In the genomic region with DNA sequence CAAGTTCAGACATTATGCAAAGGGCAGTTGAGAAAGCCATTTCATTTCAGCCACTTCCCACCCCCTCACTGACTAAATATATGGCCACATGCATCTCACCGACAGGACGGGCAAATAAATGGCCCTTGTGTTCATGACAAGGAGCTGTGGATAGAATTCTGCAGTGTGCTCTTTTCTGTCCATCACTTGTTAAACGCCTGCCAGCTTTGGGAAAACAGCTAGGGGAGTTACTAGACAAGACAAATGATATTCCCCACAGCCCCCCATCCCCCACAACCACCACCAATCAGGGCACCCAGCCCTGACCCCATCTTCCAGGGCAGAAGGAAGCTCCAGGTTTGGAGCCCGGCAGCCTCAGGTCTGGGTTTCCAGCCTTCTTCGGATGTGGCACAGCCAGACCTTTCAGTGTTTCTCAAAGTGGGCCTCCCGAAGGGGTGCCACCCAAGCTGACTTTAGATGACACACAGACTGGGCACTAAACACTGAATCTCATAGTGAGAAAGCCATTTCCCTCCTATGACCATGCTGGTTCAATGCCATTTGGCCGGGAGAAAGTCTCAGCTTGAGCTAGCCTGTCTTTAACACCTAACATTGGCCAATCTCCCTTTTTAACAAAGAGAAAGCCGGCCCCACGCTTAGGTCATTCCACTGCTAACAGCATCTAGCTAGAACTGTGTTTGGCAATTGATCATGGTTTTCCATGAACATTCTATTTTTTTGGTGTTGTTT, we compare ENCODE assay signal across 16 cellular contexts. TPM values are rescaled to one million over a fixed set of nuclear protein-coding genes. Genes with fewer than 3 reads are reported as not detected.
A peak's percentile ranks its signal among the peaks of the same experiment; 100 is the strongest.
DNase-seq lines count a peak whose midpoint lies in the region; ATAC-seq and TF ChIP-seq lines count a peak whose summit lies in the region.
"Had no signal": no experiment of that assay in that cellular context is flagged by ENCODE, and none has a peak within 500 bp of the region (broad histone marks: within the 10 kb centered on the region; RNA-seq: fewer than 3 reads in every experiment).

No MANE protein-coding gene starts in this region.

- H3K9me3 ChIP-seq in IMR-90 (ENCODE audit: control insufficient read depth, insufficient read depth, low read length) = no peaks in the 10 kb centered on the region
- no peaks in the 10 kb centered on the region for H3K9me3 ChIP-seq in left lung
- no peaks in the 10 kb centered on the region for H3K9me3 ChIP-seq in neural progenitor cell (ENCODE audit: low read depth)

- dilution Hi-C loops in IMR-90 (cut with HindIII; ENCODE audit: low sequenced_read_pairs, unreplicated experiment) = no loop called here

- H3K14ac ChIP-seq in IMR-90 (replicated peaks; ENCODE audit: low read depth, low read length) = peak overlapping the region; percentile 76

- H4K8ac ChIP-seq in IMR-90 (ENCODE audit: low read depth in 2 of 2, low read length in 2 of 2) = peak overlapping the region; percentile 38 to 79

- ATAC-seq in IMR-90 (ENCODE audit: low read depth) (no peak; the same call in 1 of the 2 replicates), left lung (peak; percentile 43), HG03342 (IDR thresholded peaks at IDR 0.05; ENCODE audit: unreplicated experiment) (no peak)
- ATAC-seq: left colon had no signal

- CTCF ChIA-PET in IMR-90 (lab: Yijun Ruan, JAX) = interaction anchor here (0.9 to 1.3 kb wide), 2 partner anchors 54 to 78 kb away, joined by 3 to 4 read pairs; no protein-coding TSS in a partner anchor

- H3K9me1 ChIP-seq in IMR-90 (ENCODE audit: insufficient read depth, low read length) = peaks cover 7% of the 10 kb centered on the region

- TF ChIP-seq CTCF in IMR-90 (conservative IDR thresholded peaks at IDR 0.05; ENCODE audit: low read depth, low read length) (no peak), left lung (IDR thresholded peaks at IDR 0.05) (no peak), neural progenitor cell (IDR thresholded peaks at IDR 0.05) (no peak)

- H3K4me1 Mint-ChIP-seq in neural progenitor cell = peaks cover 26% of the 10 kb centered on the region

- H3K36me3 Mint-ChIP-seq in neural progenitor cell = no peaks in the 10 kb centered on the region
- H3K36me3 Mint-ChIP-seq: activated CD4-positive, alpha-beta memory T cell treated with anti-CD3 and anti-CD28 coated beads for 36 hours had no signal

- H3K27ac ChIP-seq in IMR-90 (ENCODE audit: insufficient read depth, low read length) (peak overlapping the region; percentile 32), epithelial cell of prostate (peak overlapping the region; percentile 22), left lung (no peak overlapping the region), neural progenitor cell (no peak overlapping the region)
- H3K27ac ChIP-seq: coronary artery had no signal

- H3K27me3 ChIP-seq in IMR-90 (ENCODE audit: control insufficient read depth, insufficient read depth, low read length) = no peaks in the 10 kb centered on the region
- peaks cover 0 to 37% of the 10 kb centered on the region in 2 donors for H3K27me3 ChIP-seq in left lung
- H3K27me3 ChIP-seq in neural progenitor cell = no peaks in the 10 kb centered on the region

- H3K4me1 ChIP-seq in IMR-90 (ENCODE audit: control insufficient read depth, insufficient read depth, low read length) (peaks cover 23% of the 10 kb centered on the region), left lung (peaks cover 0 to 29% of the 10 kb centered on the region in 2 donors), neural progenitor cell (peaks cover 22% of the 10 kb centered on the region)

- peak overlapping the region; percentile 73 for H2AK9ac ChIP-seq in IMR-90 (replicated peaks; ENCODE audit: low read depth, low read length, poor library complexity)

- H4K20me1 ChIP-seq in IMR-90 (ENCODE audit: insufficient read depth, low read length) = no peaks in the 10 kb centered on the region
- no peaks in the 10 kb centered on the region for H4K20me1 ChIP-seq in neural progenitor cell (ENCODE audit: low read depth)

- H2AFZ ChIP-seq in IMR-90 (replicated peaks; ENCODE audit: low read length, poor library complexity) (peak overlapping the region; percentile 87), neural progenitor cell (replicated peaks) (no peak overlapping the region)

- H3K9ac ChIP-seq in IMR-90 (ENCODE audit: low read depth, low read length) (no peak overlapping the region; the same call in 1 of the 2 replicates), neural progenitor cell (no peak overlapping the region)

- H3K27ac Mint-ChIP-seq in neural progenitor cell = no peak overlapping the region
- H3K27ac Mint-ChIP-seq: activated CD4-positive, alpha-beta memory T cell treated with anti-CD3 and anti-CD28 coated beads for 36 hours had no signal

- no peak overlapping the region for H3K4me3 Mint-ChIP-seq in neural progenitor cell
- H3K4me3 Mint-ChIP-seq: activated CD4-positive, alpha-beta memory T cell treated with anti-CD3 and anti-CD28 coated beads for 36 hours had no signal

- H3K9me3 Mint-ChIP-seq in neural progenitor cell = no peaks in the 10 kb centered on the region
- H3K9me3 Mint-ChIP-seq: activated CD4-positive, alpha-beta memory T cell treated with anti-CD3 and anti-CD28 coated beads for 36 hours had no signal

- POLR2A ChIA-PET in IMR-90 (lab: Charles Lee; ENCODE audit: unreplicated experiment) = interaction anchor here (0.6 to 0.7 kb wide), 3 partner anchors 33 to 96 kb away, joined by 3 to 5 read pairs (median 4); no protein-coding TSS in a partner anchor

- H4K91ac ChIP-seq in IMR-90 (ENCODE audit: insufficient read depth, low read depth, low read length) = peak overlapping the region; percentile 26

- H3K4me3 ChIP-seq in IMR-90 (ENCODE audit: insufficient read depth, low read depth, low read length) = no peak overlapping the region
- H3K4me3 ChIP-seq in left lung = no peak overlapping the region
- H3K4me3 ChIP-seq in neural progenitor cell = no peak overlapping the region
- H3K4me3 ChIP-seq: coronary artery had no signal

- peak overlapping the region; percentile 85 for H3K18ac ChIP-seq in IMR-90 (ENCODE audit: low read depth, low read length)

- peak overlapping the region; percentile 96; the same call in 1 of the 3 replicates for H2BK15ac ChIP-seq in IMR-90 (ENCODE audit: low read depth, low read length)

- H2AK5ac ChIP-seq in IMR-90 (ENCODE audit: low read depth, low read length) = peak overlapping the region; percentile 87

- peak overlapping the region; percentile 92 for H4K5ac ChIP-seq in IMR-90 (ENCODE audit: low read depth, low read length)

- peak overlapping the region; percentile 80 for H2BK120ac ChIP-seq in IMR-90 (ENCODE audit: low read depth, low read length)

- peak overlapping the region; percentile 71 for H2BK5ac ChIP-seq in IMR-90 (ENCODE audit: low read depth, low read length, poor library complexity, severe bottlenecking)

- H3K23ac ChIP-seq in IMR-90 (ENCODE audit: low read depth, low read length) = peak overlapping the region; percentile 87

- H2BK20ac ChIP-seq in IMR-90 (ENCODE audit: low read depth, low read length) = peak overlapping the region; percentile 77

- H3K79me1 ChIP-seq in IMR-90 (ENCODE audit: low read depth in 1 of 2, low read length in 2 of 2) = peaks cover 0 to 8% of the 10 kb centered on the region in 2 experiments; a peak in 1 of 4 replicates

- in situ Hi-C loops in IMR-90 (cut with MboI; ENCODE audit: low sequenced_read_pairs) = no loop called here

- WGBS in IMR-90 (ENCODE audit: extremely low coverage in 2 of 2, insufficient read length in 1 of 2), 2 experiments = 16% methylated on average over 3 of the region's 9 CpGs; no CpG with 5 or more reads in 1 of the 2 experiments

- no peak for TF ChIP-seq RAD21 in IMR-90 (IDR thresholded peaks at IDR 0.05; ENCODE audit: low read length)

- H3K36me3 ChIP-seq in IMR-90 (ENCODE audit: control insufficient read depth, insufficient read depth, low read length) (no peaks in the 10 kb centered on the region), left lung (no peaks in the 10 kb centered on the region), neural progenitor cell (no peaks in the 10 kb centered on the region)

- peak overlapping the region; percentile 70 for H3K4ac ChIP-seq in IMR-90 (ENCODE audit: low read depth, low read length)

- H3K56ac ChIP-seq in IMR-90 (ENCODE audit: extremely low read depth, insufficient read depth, low read length) = no peak overlapping the region

- intact Hi-C loops in IMR-90 (cut with micrococcal nuclease) (no loop called here), left lung (cut with DNase I) (no loop called here)

- no TSS peak for BruUV-seq in IMR-90 (replicated peaks; lab: Mats Ljungman, UMichigan)

- H3K79me2 ChIP-seq in neural progenitor cell (ENCODE audit: low read depth) = no peaks in the 10 kb centered on the region

- no peak for TF ChIP-seq POLR2A in IMR-90 (IDR thresholded peaks at IDR 0.05; ENCODE audit: low read depth, low read length)

- DNase-seq in IMR-90 (no peak), epithelial cell of prostate (ENCODE audit: low read depth, low spot score) (no peak), left lung (no peak), superior temporal gyrus (ENCODE audit: extremely low spot score) (peak; percentile 19), activated gamma-delta T cell treated with Interleukin-2 at 50 U/mL for 16 hours (no peak), neural progenitor cell (ENCODE audit: low spot score) (no peak)
- no peak for DNase-seq in activated CD8-positive, alpha-beta memory T cell treated with anti-CD3 and anti-CD28 coated beads, Interleukin-2, amount 50 U/mL, for 4 hours
- DNase-seq: activated CD4-positive, alpha-beta memory T cell treated with anti-CD3 and anti-CD28 coated beads for 36 hours; DND-41; erythroblast; left colon; NCI-H1436; NCI-H446; stimulated activated CD4-positive, alpha-beta T cell treated with anti-CD3 and anti-CD28 coated beads, Interleukin-4, amount 100 ng/mL, for 4 hours had no signal

- H3F3A ChIP-seq in neural progenitor cell (ENCODE audit: low read depth) = peaks cover 28% of the 10 kb centered on the region

- H3K4me2 ChIP-seq in IMR-90 (ENCODE audit: low read depth, low read length) (peak overlapping the region; percentile 56), neural progenitor cell (no peak overlapping the region)

- H3K27me3 Mint-ChIP-seq in neural progenitor cell (ENCODE audit: insufficient read depth, low read depth) = peaks cover 6% of the 10 kb centered on the region

TF ChIP-seq in IMR-90, 13 proteins besides CTCF, POLR2A, EP300 and RAD21:
- no peak for TF ChIP-seq RCOR1 (IDR thresholded peaks at IDR 0.05; ENCODE audit: insufficient replicate concordance, low read length)
- TF ChIP-seq CEBPB (IDR thresholded peaks at IDR 0.05; ENCODE audit: low read depth, low read length) = 0 out of 2 replicates have a peak, but pooled peaks have one; percentile 11

RNA-seq across cellular contexts. Expression of gene RIPOR3, which starts 4.0 kb away (rescaled TPM):
- 0.28 and 0.54 TPM in 2 replicates for total RNA-seq in IMR-90 (2012; rRNA removed)
- polyA plus RNA-seq in IMR-90 (2012; rRNA removed) = 1.7 TPM in 2 replicates
- 0.28 and 0.71 TPM in 2 replicates for polyA plus RNA-seq in IMR-90 (2012; cell fraction: cytosol; rRNA removed)
- 11.7 and 15.4 TPM in 2 replicates for polyA plus RNA-seq in IMR-90 (2012; cell fraction: nucleus; rRNA removed; ENCODE audit: low replicate concordance)
- total RNA-seq in left lung = 1 to 10 TPM; 2.3 to 7.0 TPM
- 1.2 and 3.7 TPM in 2 replicates for total RNA-seq in neural progenitor cell (ENCODE audit: low replicate concordance)
- total RNA-seq: activated CD4-positive, alpha-beta memory T cell treated with anti-CD3 and anti-CD28 coated beads for 36 hours had no signal

RNA-seq across cellular contexts. Expression of gene PARD6B, which starts 36.1 kb away (rescaled TPM):
- total RNA-seq in IMR-90 (2012; rRNA removed) = 0.90 and 1.4 TPM in 2 replicates
- 0.14 and 0.17 TPM in 2 replicates for polyA plus RNA-seq in IMR-90 (2012; rRNA removed)
- polyA plus RNA-seq in IMR-90 (2012; cell fraction: cytosol; rRNA removed) = 0.05 and 0.08 TPM in 2 replicates
- polyA plus RNA-seq in IMR-90 (2012; cell fraction: nucleus; rRNA removed; ENCODE audit: low replicate concordance) = 0.07 and 0.25 TPM in 2 replicates
- total RNA-seq in left lung = 10 to 100 TPM; 23.5 to 37.3 TPM
- 31.0 and 45.7 TPM in 2 replicates for total RNA-seq in neural progenitor cell (ENCODE audit: low replicate concordance)

Comparison
In these comparisons a context has a peak if more than half of its experiments do, and no peak if none do; other contexts are left out.
1. H3K27ac ChIP-seq: peak in IMR-90 (single experiment) and epithelial cell of prostate (single experiment); none in left lung (0 of 2) and neural progenitor cell (single experiment).
2. RNA of gene PARD6B, which starts 36.1 kb away (total RNA-seq): 31.0 to 45.7 TPM in neural progenitor cell and 23.5 to 37.3 TPM in left lung; 0.90 to 1.4 TPM in IMR-90; every median in the first group is over 10 times any median in the second.